ENCODE assay signal across 11 cellular contexts in genomic region chr14:37253905-37254304, GRCh38. TPM values are rescaled to one million over a fixed set of nuclear protein-coding genes. Genes with fewer than 3 reads are reported as not detected.
DNase-seq lines count a peak whose midpoint lies in the region; ATAC-seq and TF ChIP-seq lines count a peak whose summit lies in the region.
"Had no signal": no experiment of that assay in that cellular context is flagged by ENCODE, and none has a peak within 500 bp of the region (broad histone marks: within the 10 kb centered on the region; RNA-seq: fewer than 3 reads in every experiment).

No MANE protein-coding gene starts in this region.

- no peaks in the 10 kb centered on the region for H3K27me3 ChIP-seq in RWPE2 (ENCODE audit: insufficient read depth, poor library complexity, severe bottlenecking)

- H3K9me3 ChIP-seq in RWPE2 (ENCODE audit: severe bottlenecking), result no peaks in the 10 kb centered on the region
- H3K9me3 ChIP-seq: mucosa of descending colon had no signal

- ATAC-seq in RWPE2 (ENCODE audit: low read depth), result peak; percentile 95
- no peak for ATAC-seq in HG02678 (IDR thresholded peaks at IDR 0.05; ENCODE audit: unreplicated experiment)
- ATAC-seq: HCT116, mucosa of descending colon had no signal

- H3K27ac ChIP-seq in RWPE2 (ENCODE audit: poor library complexity, severe bottlenecking), result no peak overlapping the region

- H3K36me3 ChIP-seq in RWPE2 (ENCODE audit: low read depth), result no peaks in the 10 kb centered on the region

- peak; percentile 29 for DNase-seq in AG09309 (ENCODE audit: low read depth)
- DNase-seq in HT1080 (ENCODE audit: low read depth), result peak; percentile 76
- peak; percentile 68 for DNase-seq in RWPE2 (ENCODE audit: low spot score)
- peak; percentile 79 for DNase-seq in fibroblast of the aortic adventitia (ENCODE audit: low read depth)
- no peak for DNase-seq in stimulated activated CD4-positive, alpha-beta T cell treated with anti-CD3 and anti-CD28 coated beads, Interleukin-15, amount 100 ng/mL, for 24 hours
- no peak for DNase-seq in stimulated activated CD4-positive, alpha-beta T cell treated with anti-CD3 and anti-CD28 coated beads, Interleukin-4, amount 100 ng/mL, for 4 hours
- no peak for DNase-seq in SK-N-DZ (ENCODE audit: low spot score)
- DNase-seq: CD4-positive, CD25-positive, alpha-beta regulatory T cell had no signal

- H3K4me3 ChIP-seq in AG09309 (ENCODE audit: control insufficient read depth, low read depth, low read length) (no peak overlapping the region), RWPE2 (ENCODE audit: severe bottlenecking) (no peak overlapping the region), fibroblast of the aortic adventitia (ENCODE audit: low read depth, low read length) (no peak overlapping the region)
- H3K4me3 ChIP-seq: mucosa of descending colon had no signal

- H3K4me1 ChIP-seq in RWPE2 (ENCODE audit: insufficient read depth, poor library complexity, severe bottlenecking), result peaks cover 9% of the 10 kb centered on the region

- TF ChIP-seq CTCF in AG09309 (IDR thresholded peaks at IDR 0.05; ENCODE audit: control insufficient read depth, insufficient read depth, low read depth, low read length, missing control alignments), result no peak
- no peak for TF ChIP-seq CTCF in RWPE2 (IDR thresholded peaks at IDR 0.05; ENCODE audit: poor library complexity, severe bottlenecking)
- TF ChIP-seq CTCF in fibroblast of the aortic adventitia (IDR thresholded peaks at IDR 0.05; ENCODE audit: insufficient read depth, low read length), result no peak

RNA-seq across cellular contexts. Expression of gene MIPOL1, which starts 56.2 kb away (rescaled TPM):
- 7.7 and 8.1 TPM in 2 replicates for total RNA-seq in HT1080 (2014; rRNA removed; shearing (Covaris generic))
- polyA plus RNA-seq in HT1080 (2015; cell fraction: cytosol; rRNA removed), result 6.4 and 6.8 TPM in 2 replicates
- 5.8 and 8.9 TPM in 2 replicates for polyA plus RNA-seq in HT1080 (2015; cell fraction: nucleus; rRNA removed)
- 12.5 and 32.1 TPM in 2 replicates for total RNA-seq in fibroblast of the aortic adventitia (ENCODE audit: low replicate concordance)
- 0.08 and 0.17 TPM in 2 replicates for polyA plus RNA-seq in SK-N-DZ (2014; cell fraction: cytosol; rRNA removed)
- polyA plus RNA-seq in SK-N-DZ (2014; cell fraction: nucleus; rRNA removed), result 0.14 and 0.29 TPM in 2 replicates
- total RNA-seq: CD4-positive, CD25-positive, alpha-beta regulatory T cell had no signal
- polyA plus RNA-seq: CD4-positive, CD25-positive, alpha-beta regulatory T cell had no signal

Comparison
In these comparisons a context has a peak if more than half of its experiments do, and no peak if none do; other contexts are left out.
1. DNase-seq: peak in AG09309 (single experiment), HT1080 (single experiment), RWPE2 (single experiment) and fibroblast of the aortic adventitia (single experiment); none in stimulated activated CD4-positive, alpha-beta T cell treated with anti-CD3 and anti-CD28 coated beads, Interleukin-15, amount 100 ng/mL, for 24 hours (single experiment), stimulated activated CD4-positive, alpha-beta T cell treated with anti-CD3 and anti-CD28 coated beads, Interleukin-4, amount 100 ng/mL, for 4 hours (0 of 2) and SK-N-DZ (single experiment).